Comparison of ENCODE assay signal across 27 cellular contexts in the genomic region with DNA sequence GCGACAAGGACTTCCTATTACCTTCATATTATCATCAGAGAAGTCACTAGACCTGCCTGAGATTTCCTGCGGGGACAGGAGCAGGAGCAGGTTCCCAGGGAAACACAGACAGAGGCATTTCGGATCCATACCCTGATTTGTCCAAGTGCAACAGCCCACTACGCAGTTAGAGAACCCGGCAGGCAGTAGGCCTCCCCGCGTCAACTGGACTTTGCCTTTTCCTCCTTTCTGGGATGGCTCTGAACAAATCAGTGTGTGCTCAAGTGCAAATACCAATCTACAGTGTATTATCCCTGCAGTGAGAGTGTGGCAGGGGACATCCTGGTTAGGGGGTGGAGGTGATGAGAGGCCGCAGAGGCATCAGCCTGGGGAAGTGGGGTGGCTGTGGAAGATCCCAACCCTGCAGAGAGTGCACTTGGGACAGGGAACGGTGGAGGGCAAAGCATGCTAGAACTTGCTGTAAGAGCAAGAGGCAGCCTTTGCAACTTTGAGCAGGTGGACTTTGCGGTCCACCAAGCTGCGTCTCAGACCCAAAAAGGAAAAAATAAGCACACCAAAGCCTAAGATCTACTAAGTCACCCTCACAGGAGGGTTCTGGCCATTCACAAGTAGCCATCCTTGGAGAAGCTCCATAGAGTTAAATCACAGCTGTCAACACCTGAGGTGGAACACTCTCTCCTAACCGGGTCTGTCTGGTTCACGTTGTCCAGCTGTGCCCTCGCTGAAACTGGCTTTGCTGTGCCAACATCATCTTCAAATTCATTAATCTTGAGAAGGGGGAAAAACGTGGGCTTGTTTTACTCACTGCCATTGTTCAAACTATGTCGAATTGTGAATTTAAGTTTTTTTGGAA.
DNase-seq lines count a peak whose midpoint lies in the region; ATAC-seq and TF ChIP-seq lines count a peak whose summit lies in the region.
"Had no signal": no experiment of that assay in that cellular context is flagged by ENCODE, and none has a peak within 500 bp of the region (broad histone marks: within the 10 kb centered on the region; RNA-seq: fewer than 3 reads in every experiment).

No MANE protein-coding gene starts in this region.

- H3K27ac Mint-ChIP-seq in activated CD4-positive, alpha-beta T cell treated with anti-CD3 and anti-CD28 coated beads, Interleukin-2, amount 10 ng/mL, durations not matched to agents 7 days and 5 days, result peak overlapping the region; percentile 68
- peak overlapping the region; percentile 20 for H3K27ac Mint-ChIP-seq in activated CD8-positive, alpha-beta T cell treated with anti-CD3 and anti-CD28 coated beads, Interleukin-2, amount 10 ng/mL, durations not matched to agents 7 days and 5 days
- H3K27ac Mint-ChIP-seq in stimulated activated naive B cell treated with anti-CD40 and anti-IgM and Interleukin-4, amounts not matched to agents 10 μg/mL and 1 μg/mL and 100 μg/mL, for 72 hours, result peak overlapping the region; percentile 71
- H3K27ac Mint-ChIP-seq: activated naive CD4-positive, alpha-beta T cell treated with anti-CD3 and anti-CD28 coated beads, Interleukin-2, amount 50 U/mL, for 24 hours; activated T-helper 1 cell treated with anti-CD3 and anti-CD28 coated beads, Interleukin-12 subunit alpha, Interleukin-12 subunit beta, Interleukin-2, Interleukin-4 antibody, amounts not matched to agents 30 ng/mL and 10 ng/mL and 1 ng/mL, durations not matched to agents 14 hours and 24 hours and 36 hours; CD8-positive, alpha-beta T cell; naive thymus-derived CD8-positive, alpha-beta T cell had no signal

- peaks cover 43% of the 10 kb centered on the region for H3K4me1 Mint-ChIP-seq in activated CD4-positive, alpha-beta T cell treated with anti-CD3 and anti-CD28 coated beads, Interleukin-2, amount 10 ng/mL, durations not matched to agents 7 days and 5 days
- H3K4me1 Mint-ChIP-seq in activated CD8-positive, alpha-beta T cell treated with anti-CD3 and anti-CD28 coated beads, Interleukin-2, amount 10 ng/mL, durations not matched to agents 7 days and 5 days (ENCODE audit: low read depth), result peaks cover 44% of the 10 kb centered on the region
- peaks cover 48 to 77% of the 10 kb centered on the region in 2 donors for H3K4me1 Mint-ChIP-seq in stimulated activated naive B cell treated with anti-CD40 and anti-IgM and Interleukin-4, amounts not matched to agents 10 μg/mL and 1 μg/mL and 100 μg/mL, for 72 hours

- no peak for DNase-seq in activated CD4-positive, alpha-beta T cell treated with anti-CD3 and anti-CD28 coated beads, Interleukin-2, amount 10 ng/mL, durations not matched to agents 7 days and 5 days
- DNase-seq in activated CD4-positive, alpha-beta T cell treated with anti-CD3 and anti-CD28 coated beads, Interleukin-2, amount 50 U/mL, for 48 hours, result no peak
- peak; percentile 15 for DNase-seq in activated CD8-positive, alpha-beta T cell treated with anti-CD3 and anti-CD28 coated beads, Interleukin-2, amount 10 ng/mL, durations not matched to agents 7 days and 5 days
- peak; percentile 54 to 83 (median 68) for DNase-seq in right lobe of liver
- DNase-seq in stimulated activated naive B cell treated with anti-CD40 and anti-IgM and Interleukin-4, amounts not matched to agents 10 μg/mL and 1 μg/mL and 100 μg/mL, for 72 hours, result no peak
- DNase-seq in iPS-NIHi7 (ENCODE audit: extremely low spot score), result no peak
- DNase-seq: activated CD4-positive, alpha-beta T cell treated with anti-CD3 and anti-CD28 coated beads for 4 hours; aorta; CD8-positive, alpha-beta T cell; H7; kidney glomerular epithelial cell; mesendoderm; naive thymus-derived CD8-positive, alpha-beta T cell; NCI-H1092; NCI-H1930; NCI-H69; ovary; right cardiac atrium; stimulated activated CD4-positive, alpha-beta T cell treated with anti-CD3 and anti-CD28 coated beads, Interleukin-4, amount 100 ng/mL, for 4 hours; stimulated activated naive CD8-positive, alpha-beta T cell treated with anti-CD3 and anti-CD28 coated beads, Interleukin-15, Interleukin-2, amounts not matched to agents 100 U/mL and 50 U/mL, for 24 hours; T-helper 17 cell had no signal

- CTCF ChIA-PET in activated CD4-positive, alpha-beta T cell treated with anti-CD3 and anti-CD28 coated beads, Interleukin-2, amount 10 ng/mL, durations not matched to agents 7 days and 5 days (lab: Charles Lee), result interaction anchor here (0.7 to 1.6 kb wide), 3 partner anchors 27 to 152 kb away, joined by 3 to 4 read pairs (median 3); no protein-coding TSS in a partner anchor
- CTCF ChIA-PET in activated CD8-positive, alpha-beta T cell treated with anti-CD3 and anti-CD28 coated beads, Interleukin-2, amount 10 ng/mL, durations not matched to agents 7 days and 5 days (lab: Charles Lee), result no interaction called here

- no peak for ATAC-seq in activated CD8-positive, alpha-beta T cell treated with anti-CD3 and anti-CD28 coated beads, Interleukin-2, amount 10 ng/mL, durations not matched to agents 7 days and 5 days
- ATAC-seq in right lobe of liver (peak; percentile 90 to 96 (median 91)), GM19395 (IDR thresholded peaks at IDR 0.05; ENCODE audit: unreplicated experiment) (no peak), HG03342 (IDR thresholded peaks at IDR 0.05; ENCODE audit: unreplicated experiment) (no peak)
- no peak for ATAC-seq in stimulated activated naive B cell treated with anti-CD40 and anti-IgM and Interleukin-4, amounts not matched to agents 10 μg/mL and 1 μg/mL and 100 μg/mL, for 72 hours (replicated peaks)
- ATAC-seq: CD8-positive, alpha-beta T cell; naive thymus-derived CD8-positive, alpha-beta T cell; stimulated activated naive CD8-positive, alpha-beta T cell treated with anti-CD3 and anti-CD28 coated beads, Interleukin-15, Interleukin-2, amounts not matched to agents 100 U/mL and 50 U/mL, for 24 hours; T-helper 17 cell had no signal

- H3K27me3 Mint-ChIP-seq in activated CD4-positive, alpha-beta T cell treated with anti-CD3 and anti-CD28 coated beads, Interleukin-2, amount 10 ng/mL, durations not matched to agents 7 days and 5 days, result no peaks in the 10 kb centered on the region
- H3K27me3 Mint-ChIP-seq in activated CD8-positive, alpha-beta T cell treated with anti-CD3 and anti-CD28 coated beads, Interleukin-2, amount 10 ng/mL, durations not matched to agents 7 days and 5 days (ENCODE audit: low read depth), result no peaks in the 10 kb centered on the region
- no peaks in the 10 kb centered on the region for H3K27me3 Mint-ChIP-seq in stimulated activated naive B cell treated with anti-CD40 and anti-IgM and Interleukin-4, amounts not matched to agents 10 μg/mL and 1 μg/mL and 100 μg/mL, for 72 hours
- H3K27me3 Mint-ChIP-seq: activated naive CD4-positive, alpha-beta T cell treated with anti-CD3 and anti-CD28 coated beads, Interleukin-2, amount 50 U/mL, for 24 hours; T-helper 17 cell had no signal

- H3K36me3 Mint-ChIP-seq in activated CD4-positive, alpha-beta T cell treated with anti-CD3 and anti-CD28 coated beads, Interleukin-2, amount 10 ng/mL, durations not matched to agents 7 days and 5 days (ENCODE audit: low read depth), result peaks cover 31% of the 10 kb centered on the region
- H3K36me3 Mint-ChIP-seq in activated CD8-positive, alpha-beta T cell treated with anti-CD3 and anti-CD28 coated beads, Interleukin-2, amount 10 ng/mL, durations not matched to agents 7 days and 5 days (ENCODE audit: low read depth), result peaks cover 33% of the 10 kb centered on the region
- peaks cover 22 to 36% of the 10 kb centered on the region in 2 donors for H3K36me3 Mint-ChIP-seq in stimulated activated naive B cell treated with anti-CD40 and anti-IgM and Interleukin-4, amounts not matched to agents 10 μg/mL and 1 μg/mL and 100 μg/mL, for 72 hours
- H3K36me3 Mint-ChIP-seq: activated naive CD4-positive, alpha-beta T cell treated with anti-CD3 and anti-CD28 coated beads, Interleukin-2, amount 50 U/mL, for 24 hours; CD8-positive, alpha-beta T cell had no signal

- intact Hi-C loops in right lobe of liver (cut with DNase I), result loop anchor here in 1 of 2 donors (10.0 kb wide), 1 partner anchor 55 kb away; no protein-coding TSS in a partner anchor

- no peaks in the 10 kb centered on the region for H3K9me3 Mint-ChIP-seq in activated CD4-positive, alpha-beta T cell treated with anti-CD3 and anti-CD28 coated beads, Interleukin-2, amount 10 ng/mL, durations not matched to agents 7 days and 5 days
- peaks cover 4% of the 10 kb centered on the region for H3K9me3 Mint-ChIP-seq in activated CD8-positive, alpha-beta T cell treated with anti-CD3 and anti-CD28 coated beads, Interleukin-2, amount 10 ng/mL, durations not matched to agents 7 days and 5 days (ENCODE audit: insufficient read depth)
- peaks cover 0 to 2% of the 10 kb centered on the region in 2 donors for H3K9me3 Mint-ChIP-seq in stimulated activated naive B cell treated with anti-CD40 and anti-IgM and Interleukin-4, amounts not matched to agents 10 μg/mL and 1 μg/mL and 100 μg/mL, for 72 hours
- H3K9me3 Mint-ChIP-seq: activated naive CD4-positive, alpha-beta T cell treated with anti-CD3 and anti-CD28 coated beads, Interleukin-2, amount 50 U/mL, for 24 hours; activated T-helper 1 cell treated with anti-CD3 and anti-CD28 coated beads, Interleukin-12 subunit alpha, Interleukin-12 subunit beta, Interleukin-2, Interleukin-4 antibody, amounts not matched to agents 30 ng/mL and 10 ng/mL and 1 ng/mL, durations not matched to agents 14 hours and 24 hours and 36 hours; CD8-positive, alpha-beta T cell had no signal

- no peak for TF ChIP-seq CTCF in right lobe of liver (IDR thresholded peaks at IDR 0.05)

- TF ChIP-seq POLR2A in right lobe of liver (IDR thresholded peaks at IDR 0.05), result peak; percentile 93

- peak overlapping the region; percentile 44 to 96 (median 92) for H3K27ac ChIP-seq in right lobe of liver
- H3K27ac ChIP-seq: 22Rv1, ovary, SK-N-MC had no signal

- H3K9me3 ChIP-seq in right lobe of liver, result no peaks in the 10 kb centered on the region
- H3K9me3 ChIP-seq: ovary had no signal

- POLR2A ChIA-PET in activated CD4-positive, alpha-beta T cell treated with anti-CD3 and anti-CD28 coated beads, Interleukin-2, amount 10 ng/mL, durations not matched to agents 7 days and 5 days (lab: Charles Lee), result no interaction called here
- POLR2A ChIA-PET in activated CD8-positive, alpha-beta T cell treated with anti-CD3 and anti-CD28 coated beads, Interleukin-2, amount 10 ng/mL, durations not matched to agents 7 days and 5 days (lab: Charles Lee), result interaction anchor here (0.7 to 3.1 kb wide), 2 partner anchors 13 kb away, joined by 4 to 12 read pairs; no protein-coding TSS in a partner anchor

- no peak overlapping the region for H3K4me3 Mint-ChIP-seq in activated CD4-positive, alpha-beta T cell treated with anti-CD3 and anti-CD28 coated beads, Interleukin-2, amount 10 ng/mL, durations not matched to agents 7 days and 5 days
- H3K4me3 Mint-ChIP-seq in activated CD8-positive, alpha-beta T cell treated with anti-CD3 and anti-CD28 coated beads, Interleukin-2, amount 10 ng/mL, durations not matched to agents 7 days and 5 days, result no peak overlapping the region
- H3K4me3 Mint-ChIP-seq in stimulated activated naive B cell treated with anti-CD40 and anti-IgM and Interleukin-4, amounts not matched to agents 10 μg/mL and 1 μg/mL and 100 μg/mL, for 72 hours, result peak overlapping the region in 1 of 2 donors; percentile 25
- H3K4me3 Mint-ChIP-seq: activated naive CD4-positive, alpha-beta T cell treated with anti-CD3 and anti-CD28 coated beads, Interleukin-2, amount 50 U/mL, for 24 hours; activated T-helper 1 cell treated with anti-CD3 and anti-CD28 coated beads, Interleukin-12 subunit alpha, Interleukin-12 subunit beta, Interleukin-2, Interleukin-4 antibody, amounts not matched to agents 30 ng/mL and 10 ng/mL and 1 ng/mL, durations not matched to agents 14 hours and 24 hours and 36 hours; CD8-positive, alpha-beta T cell; naive thymus-derived CD8-positive, alpha-beta T cell; T-helper 17 cell had no signal

- peak overlapping the region in 2 of 3 donors; percentile 34 to 37 for H3K4me3 ChIP-seq in right lobe of liver
- H3K4me3 ChIP-seq: ovary, SK-N-MC had no signal

- no peaks in the 10 kb centered on the region for H3K36me3 ChIP-seq in right lobe of liver
- H3K36me3 ChIP-seq: ovary had no signal

- peaks cover 0 to 25% (median 16%) of the 10 kb centered on the region in 4 donors for H3K4me1 ChIP-seq in right lobe of liver

- WGBS in right lobe of liver (ENCODE audit: insufficient coverage, low coverage, low lambda C conversion rate, missing lambda C conversion rate), result 38% methylated on average over 16 of the region's 16 CpGs

- no peaks in the 10 kb centered on the region for H3K27me3 ChIP-seq in right lobe of liver
- H3K27me3 ChIP-seq: ovary had no signal

Comparison
In these comparisons a context has a peak if more than half of its experiments do, and no peak if none do; other contexts are left out.
1. DNase-seq: peak in activated CD8-positive, alpha-beta T cell treated with anti-CD3 and anti-CD28 coated beads, Interleukin-2, amount 10 ng/mL, durations not matched to agents 7 days and 5 days (single experiment) and right lobe of liver (3 of 3); none in activated CD4-positive, alpha-beta T cell treated with anti-CD3 and anti-CD28 coated beads, Interleukin-2, amount 10 ng/mL, durations not matched to agents 7 days and 5 days (single experiment), activated CD4-positive, alpha-beta T cell treated with anti-CD3 and anti-CD28 coated beads, Interleukin-2, amount 50 U/mL, for 48 hours (0 of 2), stimulated activated naive B cell treated with anti-CD40 and anti-IgM and Interleukin-4, amounts not matched to agents 10 μg/mL and 1 μg/mL and 100 μg/mL, for 72 hours (single experiment) and iPS-NIHi7 (single experiment).
2. H3K27ac Mint-ChIP-seq: peak in every context shown above with its lines; median percentile 71 in stimulated activated naive B cell treated with anti-CD40 and anti-IgM and Interleukin-4, amounts not matched to agents 10 μg/mL and 1 μg/mL and 100 μg/mL, for 72 hours; 68 in activated CD4-positive, alpha-beta T cell treated with anti-CD3 and anti-CD28 coated beads, Interleukin-2, amount 10 ng/mL, durations not matched to agents 7 days and 5 days; 20 in activated CD8-positive, alpha-beta T cell treated with anti-CD3 and anti-CD28 coated beads, Interleukin-2, amount 10 ng/mL, durations not matched to agents 7 days and 5 days.
3. ATAC-seq: peak in right lobe of liver (4 of 4); none in activated CD8-positive, alpha-beta T cell treated with anti-CD3 and anti-CD28 coated beads, Interleukin-2, amount 10 ng/mL, durations not matched to agents 7 days and 5 days (single experiment), stimulated activated naive B cell treated with anti-CD40 and anti-IgM and Interleukin-4, amounts not matched to agents 10 μg/mL and 1 μg/mL and 100 μg/mL, for 72 hours (0 of 2), GM19395 (single experiment) and HG03342 (single experiment).